16 cellular contexts compared by ENCODE assay signal in the genomic region with DNA sequence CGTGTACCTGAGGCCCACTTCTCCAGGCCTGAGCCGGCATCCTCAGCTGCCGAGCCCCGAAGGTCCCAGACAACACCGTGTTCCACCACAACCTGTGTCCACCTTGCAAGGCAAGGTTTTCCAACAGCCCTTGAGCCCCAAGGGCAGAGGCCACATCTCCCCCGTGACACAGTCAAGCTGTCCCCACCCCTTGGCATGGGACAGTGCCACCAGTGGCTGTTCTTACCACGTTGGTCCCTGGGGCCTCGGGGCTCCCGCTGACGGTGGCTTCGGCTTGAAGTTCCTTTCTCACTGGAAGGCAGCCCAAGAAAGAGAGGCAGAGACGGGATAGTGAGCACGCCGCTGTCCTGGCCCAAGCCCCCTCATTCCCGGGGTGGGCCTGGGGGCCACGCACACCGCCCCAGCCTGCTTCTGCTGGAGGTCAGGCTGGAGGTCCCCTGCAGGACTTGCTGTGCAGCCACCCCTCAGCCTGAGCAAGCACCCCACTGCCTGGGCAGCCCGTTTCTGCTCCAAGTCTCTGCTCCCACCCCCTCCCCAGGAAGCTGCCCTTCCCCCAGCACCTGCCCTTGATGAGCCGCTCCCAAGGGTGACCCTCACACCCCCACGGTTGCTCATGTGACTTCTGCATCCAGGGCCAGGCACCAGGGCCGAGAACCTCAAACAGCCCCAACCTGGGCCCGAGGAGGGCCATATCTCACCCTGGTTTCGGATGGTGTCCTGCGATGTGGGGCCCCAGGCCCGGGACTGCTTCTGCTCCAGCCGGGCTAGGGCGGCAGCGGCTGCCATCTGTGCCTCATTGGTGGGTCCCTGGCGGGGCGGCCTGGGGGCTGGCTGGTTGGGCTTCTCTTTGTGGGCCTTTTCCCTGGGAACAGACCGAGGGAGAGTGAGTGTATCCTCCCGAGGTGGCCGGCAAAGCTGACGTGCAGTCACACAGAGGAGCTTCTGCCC. TPM values are rescaled to one million over a fixed set of nuclear protein-coding genes. Genes with fewer than 3 reads are reported as not detected.
DNase-seq lines count a peak whose midpoint lies in the region; ATAC-seq and TF ChIP-seq lines count a peak whose summit lies in the region.
"Had no signal": no experiment of that assay in that cellular context is flagged by ENCODE, and none has a peak within 500 bp of the region (broad histone marks: within the 10 kb centered on the region; RNA-seq: fewer than 3 reads in every experiment).

No MANE protein-coding gene starts in this region.

- no peaks in the 10 kb centered on the region for H3K9me3 ChIP-seq in SJCRH30 (replicated peaks)
- H3K9me3 ChIP-seq in BE2C, result no peaks in the 10 kb centered on the region
- H3K9me3 ChIP-seq: SJSA1 had no signal

- H3K4me1 Mint-ChIP-seq in nephron progenitor cell, result peaks cover 50% of the 10 kb centered on the region

- H3K27me3 Mint-ChIP-seq in nephron progenitor cell (ENCODE audit: low read depth, poor library complexity), result no peaks in the 10 kb centered on the region
- H3K27me3 Mint-ChIP-seq: T-cell had no signal

- H3K9me3 Mint-ChIP-seq in nephron progenitor cell, result no peaks in the 10 kb centered on the region
- H3K9me3 Mint-ChIP-seq: T-cell had no signal

- H3K27me3 ChIP-seq in H7 (ENCODE audit: control insufficient read depth, insufficient read depth, low read length) (no peaks in the 10 kb centered on the region), SJCRH30 (no peaks in the 10 kb centered on the region), BE2C (no peaks in the 10 kb centered on the region)
- H3K27me3 ChIP-seq: SJSA1 had no signal

- H3K36me3 ChIP-seq in H7 (replicated peaks; ENCODE audit: control insufficient read depth, insufficient read depth, low read length) (no peaks in the 10 kb centered on the region; the same call in none of the 2 replicates), SJCRH30 (peaks cover 11% of the 10 kb centered on the region; the same call in 1 of the 2 replicates), BE2C (peaks cover 24% of the 10 kb centered on the region)

- TF ChIP-seq CTCF in nephron progenitor cell (IDR thresholded peaks at IDR 0.05), result no peak
- no peak for TF ChIP-seq CTCF in BE2C (IDR thresholded peaks at IDR 0.05; ENCODE audit: low read depth, low read length)

- peaks cover 25% of the 10 kb centered on the region for H3K36me3 Mint-ChIP-seq in nephron progenitor cell (ENCODE audit: low read depth)

- H3K4me1 ChIP-seq in SJCRH30 (peaks cover 9% of the 10 kb centered on the region; the same call in 1 of the 2 replicates), BE2C (peaks cover 4% of the 10 kb centered on the region; the same call in 1 of the 2 replicates)

- H3K4me3 Mint-ChIP-seq in nephron progenitor cell, result no peak overlapping the region
- H3K4me3 Mint-ChIP-seq: T-cell had no signal

- ATAC-seq in HG02840 (IDR thresholded peaks at IDR 0.05; ENCODE audit: low FRiP score, unreplicated experiment), result no peak
- no peak for ATAC-seq in GM21825 (IDR thresholded peaks at IDR 0.05; ENCODE audit: unreplicated experiment)
- ATAC-seq: T-cell had no signal

- H3K4me3 ChIP-seq in H7 (ENCODE audit: insufficient read depth, low read depth, low read length), result no peak overlapping the region
- no peak overlapping the region for H3K4me3 ChIP-seq in SJCRH30
- H3K4me3 ChIP-seq in BE2C (ENCODE audit: low read depth, low read length), result no peak overlapping the region
- H3K4me3 ChIP-seq: SJSA1 had no signal

- DNase-seq in D341Med (ENCODE audit: low spot score) (peak; percentile 14), H7 (peak; percentile 54), nephron progenitor cell (no peak), SJCRH30 (no peak), BE2C (no peak)
- DNase-seq: GM23248, MM.1S, NCI-H1417, NCI-H2029 treated with DMSO at 0.1 percent for 48 hours, NCI-H510A treated with DMSO at 0.1 percent for 48 hours, T-cell had no signal

- H3K27ac ChIP-seq in angular gyrus (ENCODE audit: low read depth, low read length) (peak overlapping the region; percentile 29), SJCRH30 (no peak overlapping the region)
- H3K27ac ChIP-seq: C4-2B, SJSA1 had no signal

- peak overlapping the region; percentile 61 for H3K27ac Mint-ChIP-seq in nephron progenitor cell
- H3K27ac Mint-ChIP-seq: T-cell had no signal

RNA-seq across cellular contexts. Expression of a gene that starts 4.1 kb away (rescaled TPM):
- total RNA-seq in H7 (2014; rRNA removed; shearing (Covaris generic)), result 36.0 and 41.8 TPM in 2 replicates
- total RNA-seq in SJCRH30 (2014; rRNA removed; shearing (Covaris generic)), result 37.9 and 41.4 TPM in 2 replicates
- polyA plus RNA-seq in BE2C (2012; ENCODE audit: insufficient read depth, insufficient read length, low read depth), result 311 TPM

RNA-seq across cellular contexts. Expression of a gene that starts 18.6 kb away (rescaled TPM):
- 111 and 116 TPM in 2 replicates for total RNA-seq in H7 (2014; rRNA removed; shearing (Covaris generic))
- total RNA-seq in SJCRH30 (2014; rRNA removed; shearing (Covaris generic)), result 61.5 and 64.4 TPM in 2 replicates
- 190 TPM for polyA plus RNA-seq in BE2C (2012; ENCODE audit: insufficient read depth, insufficient read length, low read depth)

RNA-seq across cellular contexts. Expression of a gene that starts 51.1 kb away (rescaled TPM):
- 121 and 122 TPM in 2 replicates for total RNA-seq in H7 (2014; rRNA removed; shearing (Covaris generic))
- total RNA-seq in SJCRH30 (2014; rRNA removed; shearing (Covaris generic)), result 44.2 and 54.6 TPM in 2 replicates
- 12.6 TPM for polyA plus RNA-seq in BE2C (2012; ENCODE audit: insufficient read depth, insufficient read length, low read depth)

RNA-seq across cellular contexts. Expression of a gene that starts 53.2 kb away (rescaled TPM):
- total RNA-seq in H7 (2014; rRNA removed; shearing (Covaris generic)), result 73.1 and 97.7 TPM in 2 replicates
- 56.9 and 60.0 TPM in 2 replicates for total RNA-seq in SJCRH30 (2014; rRNA removed; shearing (Covaris generic))
- polyA plus RNA-seq in BE2C (2012; ENCODE audit: insufficient read depth, insufficient read length, low read depth), result 132 TPM

Comparison
In these comparisons a context has a peak if more than half of its experiments do, and no peak if none do; other contexts are left out.
1. DNase-seq: peak in D341Med (single experiment) and H7 (single experiment); none in nephron progenitor cell (single experiment), SJCRH30 (0 of 2) and BE2C (single experiment).